17 cellular contexts compared by ENCODE assay signal in genomic region chr2:239780236-239780997, GRCh38.
DNase-seq lines count a peak whose midpoint lies in the region; FAIRE-seq and TF ChIP-seq lines count a peak whose summit lies in the region.
"Had no signal": no experiment of that assay in that cellular context is flagged by ENCODE, and none has a peak within 500 bp of the region (broad histone marks: within the 10 kb centered on the region; RNA-seq: fewer than 3 reads in every experiment).

No MANE protein-coding gene starts in this region.

- H3K9me3 ChIP-seq in ovary (no peaks in the 10 kb centered on the region), tibial nerve (peaks cover 0 to 14% (median 0%) of the 10 kb centered on the region in 4 donors)

- intact Hi-C loops in ovary (cut with DNase I), result no loop called here

- TF ChIP-seq EP300 in ovary (IDR thresholded peaks at IDR 0.05) (no peak), tibial nerve (IDR thresholded peaks at IDR 0.05) (no peak)

- FAIRE-seq in GM12892 (lab: Jason Lieb, UNC), result no peak

- no peaks in the 10 kb centered on the region for H3K36me3 ChIP-seq in ovary
- no peaks in the 10 kb centered on the region for H3K36me3 ChIP-seq in tibial nerve

- H3K4me3 ChIP-seq in ovary, result no peak overlapping the region
- no peak overlapping the region for H3K4me3 ChIP-seq in foreskin fibroblast (ENCODE audit: low read depth in 1 of 2, low read length in 2 of 2)
- no peak overlapping the region for H3K4me3 ChIP-seq in tibial nerve

- H3K27me3 ChIP-seq in ovary, result no peaks in the 10 kb centered on the region
- peaks cover 0 to 2% of the 10 kb centered on the region in 2 donors for H3K27me3 ChIP-seq in tibial nerve

- DNase-seq in stimulated activated CD4-positive, alpha-beta T cell treated with anti-CD3 and anti-CD28 coated beads, Interleukin-4, amount 100 ng/mL, for 24 hours, result peak; percentile 0
- no peak for DNase-seq in stimulated activated CD4-positive, alpha-beta T cell treated with anti-CD3 and anti-CD28 coated beads, Interleukin-4, amount 100 ng/mL, for 4 hours
- DNase-seq in islet precursor cell, result peak; percentile 44
- peak in 3 of 5 donors; percentile 2 to 10 (median 8) for DNase-seq in ovary
- DNase-seq in ureter (ENCODE audit: low spot score), result peak; percentile 23
- no peak for DNase-seq in foreskin fibroblast
- DNase-seq in tibial nerve (ENCODE audit: low spot score in 2 of 2), result no peak
- no peak for DNase-seq in GM12892 (ENCODE audit: insufficient read length)
- DNase-seq: DMS53; HFFc6; MV-4-11; NCI-H1417 treated with DMSO at 0.1 percent for 48 hours; NCI-H2029; NCI-H2171; NCI-H446; NK-92 treated with Interleukin-12 subunit alpha and Interleukin-12 subunit beta, amount 100 ng/mL, for 24 hours; SHP77 treated with DMSO at 0.1 percent for 48 hours had no signal

- 88 to 92% (median 89%) methylated on average over 19 of the region's 19 CpGs for WGBS in ovary, 3 donors
- 93 to 95% methylated on average over 17 to 19 of the region's 19 CpGs for WGBS in tibial nerve, 2 donors

- TF ChIP-seq POLR2A in ovary (IDR thresholded peaks at IDR 0.05) (no peak), tibial nerve (IDR thresholded peaks at IDR 0.05) (no peak), GM12892 (IDR thresholded peaks at IDR 0.05; ENCODE audit: low read depth, low read length) (no peak)

- no peak overlapping the region for H3K27ac ChIP-seq in ovary
- no peak overlapping the region for H3K27ac ChIP-seq in tibial nerve

- H3K4me1 ChIP-seq in ovary (ENCODE audit: insufficient read depth) (no peaks in the 10 kb centered on the region), tibial nerve (peaks cover 0 to 5% (median 0%) of the 10 kb centered on the region in 4 donors)

- no peak for TF ChIP-seq CTCF in ovary (IDR thresholded peaks at IDR 0.05)
- no peak for TF ChIP-seq CTCF in foreskin fibroblast (IDR thresholded peaks at IDR 0.05; ENCODE audit: low read depth, low read length)
- no peak for TF ChIP-seq CTCF in tibial nerve (IDR thresholded peaks at IDR 0.05)

Comparison
In these comparisons a context has a peak if more than half of its experiments do, and no peak if none do; other contexts are left out.
1. DNase-seq: peak in stimulated activated CD4-positive, alpha-beta T cell treated with anti-CD3 and anti-CD28 coated beads, Interleukin-4, amount 100 ng/mL, for 24 hours (single experiment), islet precursor cell (single experiment), ovary (3 of 5) and ureter (single experiment); none in stimulated activated CD4-positive, alpha-beta T cell treated with anti-CD3 and anti-CD28 coated beads, Interleukin-4, amount 100 ng/mL, for 4 hours (0 of 2), foreskin fibroblast (0 of 2), tibial nerve (0 of 2) and GM12892 (single experiment).